8 cellular contexts compared by ENCODE assay signal in genomic region chr9:96419691-96419969, GRCh38. TPM values are rescaled to one million over a fixed set of nuclear protein-coding genes. Genes with fewer than 3 reads are reported as not detected.
DNase-seq lines count a peak whose midpoint lies in the region; ATAC-seq, FAIRE-seq and TF ChIP-seq lines count a peak whose summit lies in the region.

No MANE protein-coding gene starts in this region.

- H2AFZ ChIP-seq in DND-41 (ENCODE audit: low read depth, low read length) (peak overlapping the region; percentile 84), endothelial cell of umbilical vein (ENCODE audit: low read depth, low read length) (no peak overlapping the region)

- 25 to 39% methylated on average over 2 of the region's 2 CpGs for WGBS in pancreas, 2 donors

- in situ Hi-C loops in Panc1 (cut with HindIII; ENCODE audit: low pct_unique_long_range_greater_than_20kb, low sequenced_read_pairs), result no loop called here

- H3K9me3 ChIP-seq in DND-41 (ENCODE audit: insufficient read depth, low read length, severe bottlenecking) (no peaks in the 10 kb centered on the region), Panc1 (ENCODE audit: control insufficient read depth, insufficient read depth, low read depth, low read length) (no peaks in the 10 kb centered on the region), endothelial cell of umbilical vein (replicated peaks; ENCODE audit: control insufficient read depth, insufficient read depth, low read length) (no peaks in the 10 kb centered on the region), pancreas (no peaks in the 10 kb centered on the region)

- DNase-seq in DND-41 (no peak), Panc1 (ENCODE audit: low read depth, low spot score) (no peak), endothelial cell of umbilical vein (ENCODE audit: low read depth, low spot score) (peak; percentile 30), pancreas (no peak), NCI-H1417 treated with DMSO at 0.1 percent for 48 hours (lab: John Stamatoyannopoulos, UW) (no peak), NOMO-1 treated with DMSO at 0.1 percent for 48 hours (lab: John Stamatoyannopoulos, UW; ENCODE audit: unreplicated experiment) (no peak)

- peak overlapping the region; percentile 87 to 88; a peak in 3 of 4 replicates for H3K4me3 ChIP-seq in DND-41 (ENCODE audit: low read depth in 1 of 2, low read length in 2 of 2)
- peak overlapping the region; percentile 63 to 75 for H3K4me3 ChIP-seq in Panc1 (ENCODE audit: low read depth in 2 of 2, low read length in 2 of 2)
- peak overlapping the region in 2 of 3 experiments; percentile 50 to 75 for H3K4me3 ChIP-seq in endothelial cell of umbilical vein (replicated peaks in 1 of 3; ENCODE audit: insufficient read depth in 1 of 3, low read depth in 1 of 3, low read length in 3 of 3)
- H3K4me3 ChIP-seq in pancreas, result peak overlapping the region in 2 of 4 donors; percentile 65 to 81

- H3K79me2 ChIP-seq in DND-41 (ENCODE audit: insufficient read depth, low read length), result peaks cover 34% of the 10 kb centered on the region
- peaks cover 23% of the 10 kb centered on the region for H3K79me2 ChIP-seq in endothelial cell of umbilical vein (ENCODE audit: control insufficient read depth, insufficient read depth, low read length)

- H3K27ac ChIP-seq in DND-41 (ENCODE audit: low read length) (peak overlapping the region; percentile 98), Panc1 (ENCODE audit: low read length) (peak overlapping the region; percentile 99), endothelial cell of umbilical vein (ENCODE audit: insufficient read depth, low read depth, low read length) (peak overlapping the region; percentile 92), pancreas (peak overlapping the region; percentile 93 to 97 (median 97))

- CTCF ChIA-PET in Panc1 (lab: Charles Lee) (no interaction called here), endothelial cell of umbilical vein (lab: Charles Lee) (interaction anchor here (1.3 kb wide), 1 partner anchor 92 kb away, joined by 5 read pairs; no protein-coding TSS in a partner anchor)

- POLR2A ChIA-PET in Panc1 (lab: Charles Lee) (no interaction called here), endothelial cell of umbilical vein (lab: Charles Lee) (no interaction called here)

- peak overlapping the region; percentile 100 for H3K9ac ChIP-seq in DND-41 (ENCODE audit: low read depth, low read length)
- H3K9ac ChIP-seq in endothelial cell of umbilical vein (replicated peaks; ENCODE audit: extremely low read depth, insufficient read depth, low read length), result peak overlapping the region; percentile 77

- FAIRE-seq in endothelial cell of umbilical vein (lab: Jason Lieb, UNC) (no peak), pancreas (lab: Jason Lieb, UNC) (peak; percentile 29)

- intact Hi-C loops in Panc1 (cut with micrococcal nuclease; ENCODE audit: unreplicated experiment) (no loop called here), endothelial cell of umbilical vein (cut with micrococcal nuclease) (loop anchor here (1.0 to 10.0 kb wide), 3 partner anchors 92 to 995 kb away; partner anchors contain the start of gene TDRD7), pancreas (cut with DNase I) (no loop called here)

- TF ChIP-seq POLR2A in endothelial cell of umbilical vein (IDR thresholded peaks at IDR 0.05; ENCODE audit: low read depth, low read length), result no peak

- ATAC-seq in DND-41 (ENCODE audit: insufficient read depth, low read depth) (no peak), Panc1 (no peak), pancreas (no peak), HG03342 (IDR thresholded peaks at IDR 0.05; ENCODE audit: unreplicated experiment) (no peak), HG02840 (IDR thresholded peaks at IDR 0.05; ENCODE audit: low FRiP score, unreplicated experiment) (no peak)

- H3K9me1 ChIP-seq in endothelial cell of umbilical vein (replicated peaks; ENCODE audit: control insufficient read depth, extremely low read depth, insufficient read depth, low read length), result no peaks in the 10 kb centered on the region

- dilution Hi-C loops in endothelial cell of umbilical vein (cut with MboI; ENCODE audit: extremely low pct_ligation_motif_present, low sequenced_read_pairs), result no loop called here

- H3K4me2 ChIP-seq in DND-41 (ENCODE audit: insufficient read depth, low read length), result peak overlapping the region; percentile 81
- H3K4me2 ChIP-seq in endothelial cell of umbilical vein (ENCODE audit: insufficient read depth, low read length), result peak overlapping the region; percentile 91

- H4K20me1 ChIP-seq in DND-41 (ENCODE audit: insufficient read depth, low read length), result peaks cover 23% of the 10 kb centered on the region
- H4K20me1 ChIP-seq in endothelial cell of umbilical vein (replicated peaks; ENCODE audit: control insufficient read depth, extremely low read depth, insufficient read depth, low read length), result no peaks in the 10 kb centered on the region

- no peak for TF ChIP-seq CTCF in DND-41 (IDR thresholded peaks at IDR 0.05; ENCODE audit: borderline replicate concordance, extremely low read depth, low read length, poor library complexity, severe bottlenecking)
- no peak for TF ChIP-seq CTCF in Panc1 (IDR thresholded peaks at IDR 0.05)
- TF ChIP-seq CTCF in endothelial cell of umbilical vein (IDR thresholded peaks at IDR 0.05; ENCODE audit: extremely low read depth in 1 of 2, insufficient read depth in 1 of 2, low read depth in 1 of 2, low read length in 2 of 2), result no peak
- TF ChIP-seq CTCF in pancreas (IDR thresholded peaks at IDR 0.05), result no peak

- no peaks in the 10 kb centered on the region for H3K27me3 ChIP-seq in DND-41 (ENCODE audit: insufficient read depth, low read length, poor library complexity)
- H3K27me3 ChIP-seq in Panc1 (ENCODE audit: control insufficient read depth, insufficient read depth, low read length), result no peaks in the 10 kb centered on the region
- H3K27me3 ChIP-seq in endothelial cell of umbilical vein (ENCODE audit: control insufficient read depth in 2 of 2, insufficient read depth in 2 of 2, low read length in 2 of 2), result no peaks in the 10 kb centered on the region
- no peaks in the 10 kb centered on the region for H3K27me3 ChIP-seq in pancreas

- H3K4me1 ChIP-seq in DND-41 (ENCODE audit: insufficient read depth, low read length), result peaks cover 41% of the 10 kb centered on the region
- H3K4me1 ChIP-seq in Panc1 (ENCODE audit: control insufficient read depth, insufficient read depth, low read length), result peaks cover 25% of the 10 kb centered on the region
- peaks cover 27% of the 10 kb centered on the region for H3K4me1 ChIP-seq in endothelial cell of umbilical vein (ENCODE audit: control insufficient read depth, extremely low read depth, insufficient read depth, low read length)
- H3K4me1 ChIP-seq in pancreas, result peaks cover 0 to 19% (median 18%) of the 10 kb centered on the region in 3 donors

- H3K36me3 ChIP-seq in DND-41 (ENCODE audit: insufficient read depth, low read length) (peaks cover 19% of the 10 kb centered on the region), Panc1 (ENCODE audit: control insufficient read depth, insufficient read depth, low read length) (no peaks in the 10 kb centered on the region; the same call in none of the 2 replicates), endothelial cell of umbilical vein (ENCODE audit: control insufficient read depth in 2 of 2, extremely low read depth in 1 of 2, insufficient read depth in 2 of 2, low read length in 2 of 2) (no peaks in the 10 kb centered on the region), pancreas (no peaks in the 10 kb centered on the region)

- TSS peak; percentile 95 for BruUV-seq in Panc1 (replicated peaks; lab: Mats Ljungman, UMichigan)
- no TSS peak for BruUV-seq in endothelial cell of umbilical vein (replicated peaks; lab: Mats Ljungman, UMichigan)

TF ChIP-seq in endothelial cell of umbilical vein, 7 proteins besides CTCF, POLR2A, EP300 and RAD21 (continues in another document):
- no peak for TF ChIP-seq FOS (IDR thresholded peaks at IDR 0.05; ENCODE audit: borderline replicate concordance, insufficient read depth, low read length)
- TF ChIP-seq POLR2AphosphoS5 (IDR thresholded peaks at IDR 0.05; ENCODE audit: insufficient read depth, low read depth, low read length), result no peak

RNA-seq across cellular contexts. Expression of gene ZNF367, which starts 1.5 kb away (rescaled TPM):
- total RNA-seq in Panc1 (2021; ENCODE audit: unreplicated experiment) (12.4 TPM), endothelial cell of umbilical vein (8.6 and 10.0 TPM in 2 replicates), pancreas (1 to 10 TPM in 2 of 6 donors, under 1 TPM in 4; 0.37 to 1.2 (median 0.86) TPM)
- polyA plus RNA-seq in Panc1 (2012; ENCODE audit: insufficient read length), result 3.1 TPM
- polyA plus RNA-seq in endothelial cell of umbilical vein (1.2 and 1.7 TPM in 2 replicates), pancreas (under 1 TPM; 0.23 to 0.45 TPM)
- polyA plus RNA-seq in endothelial cell of umbilical vein (2011; cell fraction: cytosol; rRNA removed), result 2.0 and 2.1 TPM in 2 replicates
- polyA plus RNA-seq in endothelial cell of umbilical vein (2011; cell fraction: nucleus; rRNA removed), result 4.0 and 5.4 TPM in 2 replicates
- polyA plus RNA-seq in endothelial cell of umbilical vein (2012), result 1.5 and 3.0 TPM in 2 replicates
- polyA minus RNA-seq in endothelial cell of umbilical vein, result 2.2 and 2.7 TPM in 2 replicates
- polyA minus RNA-seq in endothelial cell of umbilical vein (2011; cell fraction: cytosol; rRNA and poly(A)+ RNA removed), result 20.9 TPM
- 3.6 and 3.8 TPM in 2 replicates for polyA minus RNA-seq in endothelial cell of umbilical vein (2011; cell fraction: nucleus; rRNA and poly(A)+ RNA removed)

RNA-seq across cellular contexts. Expression of gene HABP4, which starts 30.3 kb away (rescaled TPM):
- total RNA-seq in Panc1 (2021; ENCODE audit: unreplicated experiment) (32.3 TPM), endothelial cell of umbilical vein (11.1 and 11.7 TPM in 2 replicates), pancreas (1 to 10 TPM; 2.8 to 5.1 (median 3.2) TPM)
- polyA plus RNA-seq in Panc1 (2012; ENCODE audit: insufficient read length), result 32.4 TPM
- polyA plus RNA-seq in endothelial cell of umbilical vein (3.0 and 4.6 TPM in 2 replicates), pancreas (10 to 100 TPM in 1 of 2 donors, 1 to 10 TPM in 1; 7.1 to 13.0 TPM)
- polyA plus RNA-seq in endothelial cell of umbilical vein (2011; cell fraction: cytosol; rRNA removed), result 6.9 and 8.0 TPM in 2 replicates
- 6.4 and 7.8 TPM in 2 replicates for polyA plus RNA-seq in endothelial cell of umbilical vein (2011; cell fraction: nucleus; rRNA removed)
- polyA plus RNA-seq in endothelial cell of umbilical vein (2012), result 10.7 and 11.3 TPM in 2 replicates
- polyA minus RNA-seq in endothelial cell of umbilical vein, result 2.1 and 2.8 TPM in 2 replicates
- 1.3 TPM for polyA minus RNA-seq in endothelial cell of umbilical vein (2011; cell fraction: cytosol; rRNA and poly(A)+ RNA removed)
- 1.3 and 1.6 TPM in 2 replicates for polyA minus RNA-seq in endothelial cell of umbilical vein (2011; cell fraction: nucleus; rRNA and poly(A)+ RNA removed)

RNA-seq across cellular contexts. Expression of gene SLC35D2, which starts 36.1 kb away (rescaled TPM):
- 23.7 TPM for total RNA-seq in Panc1 (2021; ENCODE audit: unreplicated experiment)
- 18.0 TPM for polyA plus RNA-seq in Panc1 (2012; ENCODE audit: insufficient read length)
- 28.4 and 29.9 TPM in 2 replicates for total RNA-seq in endothelial cell of umbilical vein
- 15.6 and 21.1 TPM in 2 replicates for polyA plus RNA-seq in endothelial cell of umbilical vein
- 24.1 and 24.2 TPM in 2 replicates for polyA plus RNA-seq in endothelial cell of umbilical vein (2011; cell fraction: cytosol; rRNA removed)
- 22.2 and 23.3 TPM in 2 replicates for polyA plus RNA-seq in endothelial cell of umbilical vein (2011; cell fraction: nucleus; rRNA removed)
- polyA plus RNA-seq in endothelial cell of umbilical vein (2012), result 33.7 and 37.9 TPM in 2 replicates
- polyA minus RNA-seq in endothelial cell of umbilical vein, result 11.1 and 16.6 TPM in 2 replicates
- 5.9 TPM for polyA minus RNA-seq in endothelial cell of umbilical vein (2011; cell fraction: cytosol; rRNA and poly(A)+ RNA removed)
- 12.8 and 15.9 TPM in 2 replicates for polyA minus RNA-seq in endothelial cell of umbilical vein (2011; cell fraction: nucleus; rRNA and poly(A)+ RNA removed)
- total RNA-seq in pancreas, result 10 to 100 TPM; 19.7 to 27.5 (median 22.8) TPM
- polyA plus RNA-seq in pancreas, result 10 to 100 TPM; 13.9 to 21.3 TPM
